1 cellular context compared by ENCODE assay signal in genomic region chr17:39547713-39548478, GRCh38.
TF ChIP-seq lines count a peak whose summit lies in the region.

No MANE protein-coding gene starts in this region.

TF ChIP-seq in HepG2, 621 proteins besides CTCF, POLR2A, EP300 and RAD21 (continued from another document and continues in another):
- no peak for TF ChIP-seq MAZ (IDR thresholded peaks at IDR 0.05; ENCODE audit: borderline replicate concordance, low read depth, low read length)
- no peak for TF ChIP-seq MAZ (CRISPR knock-in tag; IDR thresholded peaks at IDR 0.05; ENCODE audit: low read depth)
- TF ChIP-seq ZSCAN29 (CRISPR knock-in tag; conservative IDR thresholded peaks at IDR 0.05), result no peak
- TF ChIP-seq ZNF124 (CRISPR knock-in tag; IDR thresholded peaks at IDR 0.05), result no peak
- no peak for TF ChIP-seq EZH2 (conservative IDR thresholded peaks at IDR 0.05; ENCODE audit: low read depth, low read length)
- no peak for TF ChIP-seq SOX5 (CRISPR knock-in tag; IDR thresholded peaks at IDR 0.05; ENCODE audit: borderline replicate concordance)
- TF ChIP-seq TEAD3 (CRISPR knock-in tag; optimal IDR thresholded peaks at IDR 0.05; ENCODE audit: borderline replicate concordance), result peak; percentile 44
- TF ChIP-seq AHDC1 (CRISPR knock-in tag; IDR thresholded peaks at IDR 0.05; ENCODE audit: borderline replicate concordance), result no peak
- TF ChIP-seq, protein P1, sequence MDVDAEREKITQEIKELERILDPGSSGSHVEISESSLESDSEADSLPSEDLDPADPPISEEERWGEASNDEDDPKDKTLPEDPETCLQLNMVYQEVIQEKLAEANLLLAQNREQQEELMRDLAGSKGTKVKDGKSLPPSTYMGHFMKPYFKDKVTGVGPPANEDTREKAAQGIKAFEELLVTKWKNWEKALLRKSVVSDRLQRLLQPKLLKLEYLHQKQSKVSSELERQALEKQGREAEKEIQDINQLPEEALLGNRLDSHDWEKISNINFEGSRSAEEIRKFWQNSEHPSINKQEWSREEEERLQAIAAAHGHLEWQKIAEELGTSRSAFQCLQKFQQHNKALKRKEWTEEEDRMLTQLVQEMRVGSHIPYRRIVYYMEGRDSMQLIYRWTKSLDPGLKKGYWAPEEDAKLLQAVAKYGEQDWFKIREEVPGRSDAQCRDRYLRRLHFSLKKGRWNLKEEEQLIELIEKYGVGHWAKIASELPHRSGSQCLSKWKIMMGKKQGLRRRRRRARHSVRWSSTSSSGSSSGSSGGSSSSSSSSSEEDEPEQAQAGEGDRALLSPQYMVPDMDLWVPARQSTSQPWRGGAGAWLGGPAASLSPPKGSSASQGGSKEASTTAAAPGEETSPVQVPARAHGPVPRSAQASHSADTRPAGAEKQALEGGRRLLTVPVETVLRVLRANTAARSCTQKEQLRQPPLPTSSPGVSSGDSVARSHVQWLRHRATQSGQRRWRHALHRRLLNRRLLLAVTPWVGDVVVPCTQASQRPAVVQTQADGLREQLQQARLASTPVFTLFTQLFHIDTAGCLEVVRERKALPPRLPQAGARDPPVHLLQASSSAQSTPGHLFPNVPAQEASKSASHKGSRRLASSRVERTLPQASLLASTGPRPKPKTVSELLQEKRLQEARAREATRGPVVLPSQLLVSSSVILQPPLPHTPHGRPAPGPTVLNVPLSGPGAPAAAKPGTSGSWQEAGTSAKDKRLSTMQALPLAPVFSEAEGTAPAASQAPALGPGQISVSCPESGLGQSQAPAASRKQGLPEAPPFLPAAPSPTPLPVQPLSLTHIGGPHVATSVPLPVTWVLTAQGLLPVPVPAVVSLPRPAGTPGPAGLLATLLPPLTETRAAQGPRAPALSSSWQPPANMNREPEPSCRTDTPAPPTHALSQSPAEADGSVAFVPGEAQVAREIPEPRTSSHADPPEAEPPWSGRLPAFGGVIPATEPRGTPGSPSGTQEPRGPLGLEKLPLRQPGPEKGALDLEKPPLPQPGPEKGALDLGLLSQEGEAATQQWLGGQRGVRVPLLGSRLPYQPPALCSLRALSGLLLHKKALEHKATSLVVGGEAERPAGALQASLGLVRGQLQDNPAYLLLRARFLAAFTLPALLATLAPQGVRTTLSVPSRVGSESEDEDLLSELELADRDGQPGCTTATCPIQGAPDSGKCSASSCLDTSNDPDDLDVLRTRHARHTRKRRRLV (CRISPR knock-in tag; IDR thresholded peaks at IDR 0.05), result no peak
- TF ChIP-seq SSRP1 (CRISPR knock-in tag; IDR thresholded peaks at IDR 0.05), result no peak
- no peak for TF ChIP-seq MTA1 (CRISPR knock-in tag; IDR thresholded peaks at IDR 0.05; ENCODE audit: borderline replicate concordance)
- no peak for TF ChIP-seq POLR2G (IDR thresholded peaks at IDR 0.05; ENCODE audit: low read depth, low read length)
- TF ChIP-seq ZNF839 (CRISPR knock-in tag; IDR thresholded peaks at IDR 0.05; ENCODE audit: borderline replicate concordance), result no peak
- TF ChIP-seq MIXL1 (CRISPR knock-in tag; IDR thresholded peaks at IDR 0.05), result peak; percentile 77; the same call in 1 of the 2 replicates
- TF ChIP-seq ZNF264 (CRISPR knock-in tag; IDR thresholded peaks at IDR 0.05), result no peak
- TF ChIP-seq NKX3-1 (CRISPR knock-in tag; IDR thresholded peaks at IDR 0.05), result no peak
- no peak for TF ChIP-seq ZNF761 (CRISPR knock-in tag; conservative IDR thresholded peaks at IDR 0.05)
- TF ChIP-seq NCOA1 (CRISPR knock-in tag; IDR thresholded peaks at IDR 0.05), result no peak
- TF ChIP-seq ZKSCAN1 (IDR thresholded peaks at IDR 0.05; ENCODE audit: low read length), result no peak
- no peak; the same call in 1 of the 2 replicates for TF ChIP-seq ZNF362 (CRISPR knock-in tag; IDR thresholded peaks at IDR 0.05; ENCODE audit: borderline replicate concordance)
- TF ChIP-seq FOXO1 (CRISPR knock-in tag; IDR thresholded peaks at IDR 0.05), result no peak
- TF ChIP-seq TBX3 (IDR thresholded peaks at IDR 0.05; ENCODE audit: borderline replicate concordance), result no peak
- TF ChIP-seq HNRNPUL1 (IDR thresholded peaks at IDR 0.05; ENCODE audit: low read depth, low read length), result no peak
- TF ChIP-seq ZSCAN12 (CRISPR knock-in tag; IDR thresholded peaks at IDR 0.05), result no peak
- TF ChIP-seq NFE2 (CRISPR knock-in tag; IDR thresholded peaks at IDR 0.05), result no peak
- 0 out of 2 replicates have a peak, but pooled peaks have one; percentile 17 for TF ChIP-seq HOMEZ (CRISPR knock-in tag; IDR thresholded peaks at IDR 0.05; ENCODE audit: low read depth)
- TF ChIP-seq ARNT2 (CRISPR knock-in tag; IDR thresholded peaks at IDR 0.05; ENCODE audit: low read depth), result no peak
- TF ChIP-seq, protein P2, sequence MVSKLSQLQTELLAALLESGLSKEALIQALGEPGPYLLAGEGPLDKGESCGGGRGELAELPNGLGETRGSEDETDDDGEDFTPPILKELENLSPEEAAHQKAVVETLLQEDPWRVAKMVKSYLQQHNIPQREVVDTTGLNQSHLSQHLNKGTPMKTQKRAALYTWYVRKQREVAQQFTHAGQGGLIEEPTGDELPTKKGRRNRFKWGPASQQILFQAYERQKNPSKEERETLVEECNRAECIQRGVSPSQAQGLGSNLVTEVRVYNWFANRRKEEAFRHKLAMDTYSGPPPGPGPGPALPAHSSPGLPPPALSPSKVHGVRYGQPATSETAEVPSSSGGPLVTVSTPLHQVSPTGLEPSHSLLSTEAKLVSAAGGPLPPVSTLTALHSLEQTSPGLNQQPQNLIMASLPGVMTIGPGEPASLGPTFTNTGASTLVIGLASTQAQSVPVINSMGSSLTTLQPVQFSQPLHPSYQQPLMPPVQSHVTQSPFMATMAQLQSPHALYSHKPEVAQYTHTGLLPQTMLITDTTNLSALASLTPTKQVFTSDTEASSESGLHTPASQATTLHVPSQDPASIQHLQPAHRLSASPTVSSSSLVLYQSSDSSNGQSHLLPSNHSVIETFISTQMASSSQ (IDR thresholded peaks at IDR 0.05; ENCODE audit: low read depth), result no peak
- TF ChIP-seq, protein P2 (CRISPR knock-in tag; IDR thresholded peaks at IDR 0.05; ENCODE audit: borderline replicate concordance), result no peak
- TF ChIP-seq AGO2 (optimal IDR thresholded peaks at IDR 0.05; ENCODE audit: low read depth, low read length), result no peak
- TF ChIP-seq, protein P3, sequence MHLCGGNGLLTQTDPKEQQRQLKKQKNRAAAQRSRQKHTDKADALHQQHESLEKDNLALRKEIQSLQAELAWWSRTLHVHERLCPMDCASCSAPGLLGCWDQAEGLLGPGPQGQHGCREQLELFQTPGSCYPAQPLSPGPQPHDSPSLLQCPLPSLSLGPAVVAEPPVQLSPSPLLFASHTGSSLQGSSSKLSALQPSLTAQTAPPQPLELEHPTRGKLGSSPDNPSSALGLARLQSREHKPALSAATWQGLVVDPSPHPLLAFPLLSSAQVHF (CRISPR knock-in tag; IDR thresholded peaks at IDR 0.05), result no peak
- TF ChIP-seq ATF1 (CRISPR knock-in tag; IDR thresholded peaks at IDR 0.05), result no peak
- TF ChIP-seq PITX1 (CRISPR knock-in tag; IDR thresholded peaks at IDR 0.05), result no peak
- TF ChIP-seq RFX3 (CRISPR knock-in tag; IDR thresholded peaks at IDR 0.05), result no peak
- TF ChIP-seq, protein P4, sequence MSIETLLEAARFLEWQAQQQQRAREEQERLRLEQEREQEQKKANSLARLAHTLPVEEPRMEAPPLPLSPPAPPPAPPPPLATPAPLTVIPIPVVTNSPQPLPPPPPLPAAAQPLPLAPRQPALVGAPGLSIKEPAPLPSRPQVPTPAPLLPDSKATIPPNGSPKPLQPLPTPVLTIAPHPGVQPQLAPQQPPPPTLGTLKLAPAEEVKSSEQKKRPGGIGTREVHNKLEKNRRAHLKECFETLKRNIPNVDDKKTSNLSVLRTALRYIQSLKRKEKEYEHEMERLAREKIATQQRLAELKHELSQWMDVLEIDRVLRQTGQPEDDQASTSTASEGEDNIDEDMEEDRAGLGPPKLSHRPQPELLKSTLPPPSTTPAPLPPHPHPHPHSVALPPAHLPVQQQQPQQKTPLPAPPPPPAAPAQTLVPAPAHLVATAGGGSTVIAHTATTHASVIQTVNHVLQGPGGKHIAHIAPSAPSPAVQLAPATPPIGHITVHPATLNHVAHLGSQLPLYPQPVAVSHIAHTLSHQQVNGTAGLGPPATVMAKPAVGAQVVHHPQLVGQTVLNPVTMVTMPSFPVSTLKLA (IDR thresholded peaks at IDR 0.05), result no peak
- no peak for TF ChIP-seq RELA (CRISPR knock-in tag; IDR thresholded peaks at IDR 0.05)
- no peak for TF ChIP-seq KDM1A (CRISPR knock-in tag; IDR thresholded peaks at IDR 0.05)
- no peak for TF ChIP-seq ERF (CRISPR knock-in tag; IDR thresholded peaks at IDR 0.05)
- no peak for TF ChIP-seq SUZ12 (IDR thresholded peaks at IDR 0.05; ENCODE audit: low read depth, low read length)
- TF ChIP-seq, protein P5, sequence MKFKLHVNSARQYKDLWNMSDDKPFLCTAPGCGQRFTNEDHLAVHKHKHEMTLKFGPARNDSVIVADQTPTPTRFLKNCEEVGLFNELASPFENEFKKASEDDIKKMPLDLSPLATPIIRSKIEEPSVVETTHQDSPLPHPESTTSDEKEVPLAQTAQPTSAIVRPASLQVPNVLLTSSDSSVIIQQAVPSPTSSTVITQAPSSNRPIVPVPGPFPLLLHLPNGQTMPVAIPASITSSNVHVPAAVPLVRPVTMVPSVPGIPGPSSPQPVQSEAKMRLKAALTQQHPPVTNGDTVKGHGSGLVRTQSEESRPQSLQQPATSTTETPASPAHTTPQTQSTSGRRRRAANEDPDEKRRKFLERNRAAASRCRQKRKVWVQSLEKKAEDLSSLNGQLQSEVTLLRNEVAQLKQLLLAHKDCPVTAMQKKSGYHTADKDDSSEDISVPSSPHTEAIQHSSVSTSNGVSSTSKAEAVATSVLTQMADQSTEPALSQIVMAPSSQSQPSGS (CRISPR knock-in tag; IDR thresholded peaks at IDR 0.05), result 0 out of 2 replicates have a peak, but pooled peaks have one; percentile 17
